Comparison of ENCODE assay signal across 8 cellular contexts in the genomic region with DNA sequence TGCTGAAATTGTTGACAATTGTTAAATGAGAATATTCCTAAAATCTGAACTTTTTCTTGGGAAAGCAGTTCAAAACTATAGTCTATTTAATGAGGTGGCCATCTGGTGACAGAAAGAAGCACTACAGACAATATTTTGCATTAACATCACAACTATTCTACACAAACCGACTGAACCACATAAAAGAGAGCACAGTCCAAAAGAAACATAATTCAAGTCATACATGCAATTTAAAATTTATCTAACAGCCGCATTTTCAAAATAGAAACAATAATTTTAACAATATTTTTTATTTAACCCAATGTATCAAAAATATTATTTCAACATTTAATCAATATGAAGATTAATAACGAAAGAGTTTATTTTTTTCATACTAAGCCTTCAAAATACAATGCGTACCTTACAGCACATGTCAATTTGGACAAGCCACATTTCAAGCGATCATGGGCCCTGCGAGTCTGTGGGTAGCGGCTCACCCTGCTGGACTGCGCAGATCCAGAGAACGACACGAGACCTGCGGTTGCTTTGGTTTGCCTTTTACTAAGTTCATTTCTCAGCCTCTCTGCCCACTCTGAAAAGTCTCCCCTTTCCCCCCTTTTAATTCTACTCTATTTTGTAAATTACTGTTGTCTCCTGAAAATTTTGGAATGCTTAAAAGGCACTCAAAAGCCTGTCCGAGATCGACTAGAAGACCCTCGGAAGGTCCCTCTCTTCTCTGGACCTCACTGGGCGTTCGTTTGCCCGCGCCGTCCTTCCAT. TPM values are rescaled to one million over a fixed set of nuclear protein-coding genes. Genes with fewer than 3 reads are reported as not detected.
DNase-seq lines count a peak whose midpoint lies in the region; ATAC-seq and TF ChIP-seq lines count a peak whose summit lies in the region.

No MANE protein-coding gene starts in this region.

- H3K4me3 ChIP-seq in Caco-2 (ENCODE audit: low read depth, low read length), result peak overlapping the region; percentile 45
- peak overlapping the region; percentile 55 for H3K4me3 ChIP-seq in fibroblast of the aortic adventitia (ENCODE audit: low read depth, low read length)

- POLR2A ChIA-PET in Caco-2 (lab: Charles Lee) (interaction anchor here (0.5 kb wide), 1 partner anchor 435 kb away, joined by 3 read pairs; the partner anchor contains the start of genes JKAMP and L3HYPDH), activated B cell treated with CpG ODN at 0.5 μM for 24 hours (lab: Charles Lee) (no interaction called here)

- H3K27ac Mint-ChIP-seq in Caco-2 (ENCODE audit: unreplicated experiment) (peak overlapping the region; percentile 98), activated B cell treated with CpG ODN at 0.5 μM for 24 hours (no peak overlapping the region)
- H3K27ac Mint-ChIP-seq in natural killer cell treated with Interleukin-12 subunit alpha and Interleukin-12 subunit beta and Interleukin-15 and Interleukin-18, amount 100 ng/mL, for 72 hours, result no peak overlapping the region

- H3K36me3 ChIP-seq in Caco-2 (ENCODE audit: control insufficient read depth, insufficient read depth, low read length), result no peaks in the 10 kb centered on the region

- intact Hi-C loops in Caco-2 (cut with micrococcal nuclease; ENCODE audit: unreplicated experiment) (loop anchor here (1.0 to 10.0 kb wide), 3 partner anchors 46 to 288 kb away; no protein-coding TSS in a partner anchor), activated B cell treated with CpG ODN at 0.5 μM for 24 hours (cut with micrococcal nuclease) (no loop called here)

- DNase-seq in Caco-2 (peak; percentile 23 to 38), NCI-H1092 treated with DMSO at 0.1 percent for 48 hours (lab: John Stamatoyannopoulos, UW) (peak; percentile 77), activated B cell treated with CpG ODN at 0.5 μM for 24 hours (no peak), fibroblast of the aortic adventitia (ENCODE audit: low read depth) (peak; percentile 53), activated gamma-delta T cell (lab: John Stamatoyannopoulos, UW) (no peak), MV-4-11 (lab: John Stamatoyannopoulos, UW) (no peak)
- no peak for DNase-seq in natural killer cell treated with Interleukin-12 subunit alpha and Interleukin-12 subunit beta and Interleukin-15 and Interleukin-18, amount 100 ng/mL, for 72 hours (ENCODE audit: low spot score)

- TF ChIP-seq CTCF in Caco-2 (IDR thresholded peaks at IDR 0.05; ENCODE audit: insufficient read depth in 1 of 2, low read depth in 1 of 2, low read length in 1 of 2, severe bottlenecking in 1 of 2, unreplicated experiment in 1 of 2) (peak; percentile 34 to 50), activated B cell treated with CpG ODN at 0.5 μM for 24 hours (IDR thresholded peaks at IDR 0.05) (no peak), fibroblast of the aortic adventitia (IDR thresholded peaks at IDR 0.05; ENCODE audit: insufficient read depth, low read length) (peak; percentile 59)

- H3K27me3 Mint-ChIP-seq in Caco-2 (ENCODE audit: insufficient read depth, unreplicated experiment) (no peaks in the 10 kb centered on the region), activated B cell treated with CpG ODN at 0.5 μM for 24 hours (peaks cover 33% of the 10 kb centered on the region)
- H3K27me3 Mint-ChIP-seq in natural killer cell treated with Interleukin-12 subunit alpha and Interleukin-12 subunit beta and Interleukin-15 and Interleukin-18, amount 100 ng/mL, for 72 hours, result peaks cover 38 to 51% of the 10 kb centered on the region in 2 donors

- TSS peak; percentile 56 for BruUV-seq in Caco-2 (replicated peaks; lab: Mats Ljungman, UMichigan)

- no peaks in the 10 kb centered on the region for H3K27me3 ChIP-seq in Caco-2 (replicated peaks; ENCODE audit: control insufficient read depth, insufficient read depth, low read length)

- H3K9me3 ChIP-seq in Caco-2, result no peaks in the 10 kb centered on the region

- H3K4me1 Mint-ChIP-seq in Caco-2 (ENCODE audit: low read depth, unreplicated experiment), result peaks cover 5% of the 10 kb centered on the region
- peaks cover 10% of the 10 kb centered on the region for H3K4me1 Mint-ChIP-seq in activated B cell treated with CpG ODN at 0.5 μM for 24 hours
- H3K4me1 Mint-ChIP-seq in natural killer cell treated with Interleukin-12 subunit alpha and Interleukin-12 subunit beta and Interleukin-15 and Interleukin-18, amount 100 ng/mL, for 72 hours (ENCODE audit: low read depth in 2 of 2), result peaks cover 3 to 5% of the 10 kb centered on the region in 2 donors

- H3K36me3 Mint-ChIP-seq in Caco-2 (ENCODE audit: insufficient read depth, unreplicated experiment), result peaks cover 12% of the 10 kb centered on the region
- no peaks in the 10 kb centered on the region for H3K36me3 Mint-ChIP-seq in activated B cell treated with CpG ODN at 0.5 μM for 24 hours (ENCODE audit: low read depth)
- H3K36me3 Mint-ChIP-seq in natural killer cell treated with Interleukin-12 subunit alpha and Interleukin-12 subunit beta and Interleukin-15 and Interleukin-18, amount 100 ng/mL, for 72 hours, result peaks cover 5% of the 10 kb centered on the region

- peaks cover 10% of the 10 kb centered on the region for H3K4me1 ChIP-seq in Caco-2

- ATAC-seq in GM19395 (IDR thresholded peaks at IDR 0.05; ENCODE audit: unreplicated experiment) (peak; percentile 67), activated B cell treated with CpG ODN at 0.5 μM for 24 hours (ENCODE audit: low read depth) (peak; percentile 57)
- ATAC-seq in natural killer cell treated with Interleukin-12 subunit alpha and Interleukin-12 subunit beta and Interleukin-15 and Interleukin-18, amount 100 ng/mL, for 72 hours, result no peak

- CTCF ChIA-PET in Caco-2 (lab: Charles Lee) (interaction anchor here (1.0 kb wide), 1 partner anchor 46 kb away, joined by 5 read pairs; no protein-coding TSS in a partner anchor), activated B cell treated with CpG ODN at 0.5 μM for 24 hours (lab: Charles Lee) (no interaction called here)

- H3K4me3 Mint-ChIP-seq in Caco-2 (ENCODE audit: unreplicated experiment), result peak overlapping the region; percentile 85
- H3K4me3 Mint-ChIP-seq in activated B cell treated with CpG ODN at 0.5 μM for 24 hours, result peak overlapping the region; percentile 78
- H3K4me3 Mint-ChIP-seq in natural killer cell treated with Interleukin-12 subunit alpha and Interleukin-12 subunit beta and Interleukin-15 and Interleukin-18, amount 100 ng/mL, for 72 hours, result peak overlapping the region; percentile 52

- no peaks in the 10 kb centered on the region for H3K9me3 Mint-ChIP-seq in Caco-2 (ENCODE audit: unreplicated experiment)
- no peaks in the 10 kb centered on the region for H3K9me3 Mint-ChIP-seq in activated B cell treated with CpG ODN at 0.5 μM for 24 hours
- H3K9me3 Mint-ChIP-seq in natural killer cell treated with Interleukin-12 subunit alpha and Interleukin-12 subunit beta and Interleukin-15 and Interleukin-18, amount 100 ng/mL, for 72 hours, result no peaks in the 10 kb centered on the region

RNA-seq across cellular contexts. Expression of gene LRRC9, which starts 0.9 kb away (rescaled TPM):
- total RNA-seq in Caco-2 (2022) (1.2 and 1.3 TPM in 2 replicates), activated B cell treated with CpG ODN at 0.5 μM for 24 hours (not detected in 2 replicates), fibroblast of the aortic adventitia (ENCODE audit: low replicate concordance) (not detected in 2 replicates)
- not detected for total RNA-seq in natural killer cell treated with Interleukin-12 subunit alpha and Interleukin-12 subunit beta and Interleukin-15 and Interleukin-18, amount 100 ng/mL, for 72 hours

RNA-seq across cellular contexts. Expression of gene RTN1, which starts 48.4 kb away (rescaled TPM):
- total RNA-seq in Caco-2 (2022) (0.25 TPM in 1 of 2 replicates, not detected in the other), activated B cell treated with CpG ODN at 0.5 μM for 24 hours (not detected in 2 replicates), fibroblast of the aortic adventitia (ENCODE audit: low replicate concordance) (0.27 and 1.7 TPM in 2 replicates)
- total RNA-seq in natural killer cell treated with Interleukin-12 subunit alpha and Interleukin-12 subunit beta and Interleukin-15 and Interleukin-18, amount 100 ng/mL, for 72 hours, result not detected

Comparison
In these comparisons a context has a peak if more than half of its experiments do, and no peak if none do; other contexts are left out.
1. DNase-seq: peak in Caco-2 (2 of 2), NCI-H1092 treated with DMSO at 0.1 percent for 48 hours (single experiment) and fibroblast of the aortic adventitia (single experiment); none in activated B cell treated with CpG ODN at 0.5 μM for 24 hours (single experiment), natural killer cell treated with Interleukin-12 subunit alpha and Interleukin-12 subunit beta and Interleukin-15 and Interleukin-18, amount 100 ng/mL, for 72 hours (single experiment), activated gamma-delta T cell (single experiment) and MV-4-11 (single experiment).
2. ATAC-seq: peak in GM19395 (single experiment) and activated B cell treated with CpG ODN at 0.5 μM for 24 hours (single experiment); none in natural killer cell treated with Interleukin-12 subunit alpha and Interleukin-12 subunit beta and Interleukin-15 and Interleukin-18, amount 100 ng/mL, for 72 hours (0 of 2).
3. Peak in every context shown above with its lines, with median percentiles within 50 percentile points of each other: H3K4me3 Mint-ChIP-seq.